ENCODE assay signal across 21 cellular contexts in genomic region chr17:78825696-78826095, GRCh38. TPM values are rescaled to one million over a fixed set of nuclear protein-coding genes. Genes with fewer than 3 reads are reported as not detected.
DNase-seq lines count a peak whose midpoint lies in the region; ATAC-seq, FAIRE-seq and TF ChIP-seq lines count a peak whose summit lies in the region.
"Had no signal": no experiment of that assay in that cellular context is flagged by ENCODE, and none has a peak within 500 bp of the region (broad histone marks: within the 10 kb centered on the region; RNA-seq: fewer than 3 reads in every experiment).

No MANE protein-coding gene starts in this region.

- H3K4me2 ChIP-seq in HepG2 (ENCODE audit: low read depth, low read length): no peak overlapping the region
- H3K4me2 ChIP-seq in trophoblast cell (ENCODE audit: low read length): no peak overlapping the region

- H3K18ac ChIP-seq in trophoblast cell (ENCODE audit: low read length): no peak overlapping the region

- H3K36me3 ChIP-seq in HepG2 (replicated peaks in 1 of 2; ENCODE audit: control insufficient read depth in 1 of 2, insufficient read depth in 2 of 2, low read length in 2 of 2): peaks cover 70 to 93% of the 10 kb centered on the region in 2 experiments
- H3K36me3 ChIP-seq in right lobe of liver: peaks cover 0 to 84% (median 28%) of the 10 kb centered on the region in 4 donors
- peaks cover 49 to 63% of the 10 kb centered on the region in 2 experiments for H3K36me3 ChIP-seq in trophoblast cell (ENCODE audit: control insufficient read depth in 1 of 2, insufficient read depth in 2 of 2, low read length in 2 of 2)

- no peak for FAIRE-seq in HepG2 (lab: Jason Lieb, UNC)
- FAIRE-seq: K562 had no signal

- H3K4me3 ChIP-seq in HepG2 (replicated peaks in 1 of 3; ENCODE audit: insufficient read depth in 1 of 3, low read depth in 2 of 3, low read length in 3 of 3) (no peak overlapping the region), right lobe of liver (no peak overlapping the region), trophoblast cell (ENCODE audit: low read depth, low read length) (no peak overlapping the region)
- H3K4me3 ChIP-seq: HAP-1, K562, mucosa of descending colon, testis had no signal

- ATAC-seq in HepG2 (no peak; the same call in 2 of the 3 replicates), right lobe of liver (no peak), HG03457 (IDR thresholded peaks at IDR 0.05; ENCODE audit: unreplicated experiment) (no peak)
- no peak for ATAC-seq in stimulated activated memory B cell treated with anti-CD40 and anti-IgM and Interleukin-4, amounts not matched to agents 10 μg/mL and 1 μg/mL and 100 μg/mL, for 72 hours
- ATAC-seq: effector memory CD8-positive, alpha-beta T cell; K562; mucosa of descending colon had no signal

- H4K20me1 ChIP-seq in HepG2 (ENCODE audit: insufficient read depth, low read length): peaks cover 6% of the 10 kb centered on the region

- DNase-seq in HepG2 (ENCODE audit: low spot score) (no peak), right lobe of liver (no peak), RWPE1 (ENCODE audit: low spot score) (no peak), chondrocyte (ENCODE audit: low spot score) (no peak), trophoblast cell (no peak), COLO668 (lab: John Stamatoyannopoulos, UW; ENCODE audit: unreplicated experiment) (no peak)
- DNase-seq: Calu3; effector memory CD8-positive, alpha-beta T cell; glutamatergic neuron; mucosa of descending colon; NCI-H187; NCI-H774; occipital lobe; OCI-M1; retina; SIG-M5; testis had no signal

- H3K9me3 Mint-ChIP-seq in chondrocyte (ENCODE audit: low read depth): no peaks in the 10 kb centered on the region
- no peaks in the 10 kb centered on the region for H3K9me3 Mint-ChIP-seq in stimulated activated memory B cell treated with anti-CD40 and anti-IgM and Interleukin-4, amounts not matched to agents 10 μg/mL and 1 μg/mL and 100 μg/mL, for 72 hours
- H3K9me3 Mint-ChIP-seq: effector memory CD8-positive, alpha-beta T cell had no signal

- in situ Hi-C loops in HepG2 (cut with HindIII; ENCODE audit: extremely low pct_ligation_motif_present, low pct_unique_long_range_greater_than_20kb): no loop called here

- H3K27ac ChIP-seq in HepG2 (ENCODE audit: extremely low read length, insufficient read depth, low read length): no peak overlapping the region
- H3K27ac ChIP-seq in right lobe of liver: no peak overlapping the region
- peak overlapping the region; percentile 14; the same call in 1 of the 2 replicates for H3K27ac ChIP-seq in RWPE1
- no peak overlapping the region for H3K27ac ChIP-seq in trophoblast cell (ENCODE audit: low read depth, low read length)
- H3K27ac ChIP-seq: testis had no signal

- peak overlapping the region; percentile 91 for H3K27ac Mint-ChIP-seq in chondrocyte (ENCODE audit: unreplicated experiment)
- H3K27ac Mint-ChIP-seq in stimulated activated memory B cell treated with anti-CD40 and anti-IgM and Interleukin-4, amounts not matched to agents 10 μg/mL and 1 μg/mL and 100 μg/mL, for 72 hours: peak overlapping the region; percentile 45

- 92% methylated on average over 6 of the region's 6 CpGs for WGBS in HepG2 (ENCODE audit: low lambda C conversion rate)
- WGBS in right lobe of liver (ENCODE audit: insufficient coverage, low coverage, low lambda C conversion rate, missing lambda C conversion rate): 91% methylated on average over 5 of the region's 6 CpGs
- WGBS in trophoblast cell (ENCODE audit: extremely low coverage, insufficient coverage, insufficient read length): no CpG with 5 or more reads among the region's 6 CpGs

- H3K27me3 ChIP-seq in HepG2 (ENCODE audit: control insufficient read depth in 1 of 2, insufficient read depth in 2 of 2, low read length in 2 of 2) (no peaks in the 10 kb centered on the region), right lobe of liver (no peaks in the 10 kb centered on the region), trophoblast cell (ENCODE audit: insufficient read depth, low read length) (no peaks in the 10 kb centered on the region)
- H3K27me3 ChIP-seq: testis had no signal

- TF ChIP-seq RAD21 in HepG2 (CRISPR knock-in tag; IDR thresholded peaks at IDR 0.05): no peak

- 0 out of 2 replicates have a peak, but pooled peaks cover 7% of the 10 kb centered on the region for H3K4me1 ChIP-seq in HepG2 (ENCODE audit: insufficient read depth, low read length)
- H3K4me1 ChIP-seq in right lobe of liver: no peaks in the 10 kb centered on the region
- peaks cover 6 to 14% of the 10 kb centered on the region in 2 experiments for H3K4me1 ChIP-seq in trophoblast cell (ENCODE audit: control insufficient read depth in 1 of 2, insufficient read depth in 2 of 2, low read length in 2 of 2)
- H3K4me1 ChIP-seq: HAP-1, testis had no signal

- BruUV-seq in HepG2 (replicated peaks; lab: Mats Ljungman, UMichigan): no TSS peak

- H4K91ac ChIP-seq in trophoblast cell (ENCODE audit: low read depth, low read length): no peak overlapping the region

- H4K12ac ChIP-seq in trophoblast cell (ENCODE audit: low read depth, low read length): no peak overlapping the region

- H3K79me2 ChIP-seq in HepG2 (ENCODE audit: insufficient read depth, low read length) (peaks cover 15% of the 10 kb centered on the region), trophoblast cell (ENCODE audit: control insufficient read depth, insufficient read depth, low read length, poor library complexity) (no peaks in the 10 kb centered on the region)

- H3K9ac ChIP-seq in HepG2 (ENCODE audit: insufficient read depth, low read depth, low read length) (no peak overlapping the region), trophoblast cell (ENCODE audit: low read length) (no peak overlapping the region)

- no peaks in the 10 kb centered on the region for H3K9me3 ChIP-seq in HepG2 (ENCODE audit: low read length)
- no peaks in the 10 kb centered on the region for H3K9me3 ChIP-seq in right lobe of liver
- H3K9me3 ChIP-seq in trophoblast cell (ENCODE audit: insufficient read depth, low read depth, low read length): peaks cover 2% of the 10 kb centered on the region
- H3K9me3 ChIP-seq: HAP-1, mucosa of descending colon, testis had no signal

- no peak overlapping the region for H2BK120ac ChIP-seq in trophoblast cell (ENCODE audit: insufficient read depth, low read length, poor library complexity)

- H3K27me3 Mint-ChIP-seq in chondrocyte (ENCODE audit: low read depth): no peaks in the 10 kb centered on the region
- no peaks in the 10 kb centered on the region for H3K27me3 Mint-ChIP-seq in stimulated activated memory B cell treated with anti-CD40 and anti-IgM and Interleukin-4, amounts not matched to agents 10 μg/mL and 1 μg/mL and 100 μg/mL, for 72 hours
- H3K27me3 Mint-ChIP-seq: effector memory CD8-positive, alpha-beta T cell had no signal

- no peak overlapping the region for H3K14ac ChIP-seq in trophoblast cell (ENCODE audit: low read length)

- H3K36me3 Mint-ChIP-seq in chondrocyte (ENCODE audit: low read depth): peaks cover 42% of the 10 kb centered on the region
- H3K36me3 Mint-ChIP-seq in stimulated activated memory B cell treated with anti-CD40 and anti-IgM and Interleukin-4, amounts not matched to agents 10 μg/mL and 1 μg/mL and 100 μg/mL, for 72 hours: peaks cover 81% of the 10 kb centered on the region

- no peak overlapping the region for H2AK5ac ChIP-seq in trophoblast cell (ENCODE audit: low read length)

- no peak for TF ChIP-seq CTCF in HepG2 (CRISPR knock-in tag; IDR thresholded peaks at IDR 0.05)
- no peak for TF ChIP-seq CTCF in right lobe of liver (IDR thresholded peaks at IDR 0.05)
- no peak for TF ChIP-seq CTCF in RWPE1 (conservative IDR thresholded peaks at IDR 0.05; ENCODE audit: low read depth)
- TF ChIP-seq CTCF in chondrocyte (IDR thresholded peaks at IDR 0.05): no peak

- TF ChIP-seq POLR2A in HepG2 (IDR thresholded peaks at IDR 0.05; ENCODE audit: insufficient read depth in 1 of 2, low read depth in 2 of 2, low read length in 2 of 2) (no peak; a peak in 1 of 4 replicates), right lobe of liver (IDR thresholded peaks at IDR 0.05) (no peak)

- H3K4ac ChIP-seq in trophoblast cell (ENCODE audit: low read depth, low read length): no peak overlapping the region

- no peaks in the 10 kb centered on the region for H3K79me1 ChIP-seq in trophoblast cell (ENCODE audit: low read length)

- TF ChIP-seq EP300 in HepG2 (IDR thresholded peaks at IDR 0.05; ENCODE audit: low read depth in 2 of 2, low read length in 2 of 2) (no peak), HepG2 (CRISPR knock-in tag; IDR thresholded peaks at IDR 0.05; ENCODE audit: borderline replicate concordance) (no peak)

- H4K8ac ChIP-seq in trophoblast cell (ENCODE audit: low read depth, low read length): no peak overlapping the region

- POLR2A ChIA-PET in HepG2 (lab: Yijun Ruan, JAX) (no interaction called here), RWPE1 (lab: Yijun Ruan, JAX; ENCODE audit: low non-redundant PET) (no interaction called here)

- H2BK12ac ChIP-seq in trophoblast cell (ENCODE audit: low read length): no peak overlapping the region

- CTCF ChIA-PET in HepG2 (lab: Yijun Ruan, JAX; ENCODE audit: low intra/inter-chr PET ratio, low total read pairs): no interaction called here
- CTCF ChIA-PET in RWPE1 (lab: Yijun Ruan, JAX): interaction anchor here (0.7 kb wide), 1 partner anchor 153 kb away, joined by 4 read pairs; no protein-coding TSS in a partner anchor

- peaks cover 32% of the 10 kb centered on the region for H3K4me1 Mint-ChIP-seq in chondrocyte (ENCODE audit: low read depth)
- peaks cover 29% of the 10 kb centered on the region for H3K4me1 Mint-ChIP-seq in stimulated activated memory B cell treated with anti-CD40 and anti-IgM and Interleukin-4, amounts not matched to agents 10 μg/mL and 1 μg/mL and 100 μg/mL, for 72 hours

- H2BK5ac ChIP-seq in trophoblast cell (ENCODE audit: low read depth, low read length, poor library complexity): no peak overlapping the region

- H2AFZ ChIP-seq in HepG2 (ENCODE audit: low read length) (no peak overlapping the region), trophoblast cell (ENCODE audit: insufficient read depth, low read length, poor library complexity) (no peak overlapping the region)

- intact Hi-C loops in HepG2 (cut with micrococcal nuclease; ENCODE audit: unreplicated experiment): loop anchor here (5.0 kb wide), 1 partner anchor 33 kb away; no protein-coding TSS in a partner anchor
- intact Hi-C loops in right lobe of liver (cut with DNase I): no loop called here

- no peak overlapping the region for H3K23ac ChIP-seq in trophoblast cell (ENCODE audit: low read length)

- H3K4me3 Mint-ChIP-seq in chondrocyte (ENCODE audit: unreplicated experiment): no peak overlapping the region
- no peak overlapping the region for H3K4me3 Mint-ChIP-seq in stimulated activated memory B cell treated with anti-CD40 and anti-IgM and Interleukin-4, amounts not matched to agents 10 μg/mL and 1 μg/mL and 100 μg/mL, for 72 hours
- H3K4me3 Mint-ChIP-seq: effector memory CD8-positive, alpha-beta T cell had no signal

RNA-seq across cellular contexts. Expression of gene USP36, which starts 14.9 kb away (rescaled TPM):
- total RNA-seq in HepG2 (2016; rRNA removed; fragmentation: Illumina TruSeq; extraction: Trizol): 29.6 and 30.7 TPM in 2 replicates
- 17.6 and 21.4 TPM in 2 replicates for total RNA-seq in HepG2 (2016; cell fraction: cytosol; rRNA removed; fragmentation: Illumina TruSeq; extraction: Trizol; ENCODE audit: low read depth)
- 29.5 and 30.6 TPM in 2 replicates for total RNA-seq in HepG2 (2016; cell fraction: insoluble cytoplasmic fraction; rRNA removed; fragmentation: Illumina TruSeq; extraction: Trizol)
- total RNA-seq in HepG2 (2016; cell fraction: membrane; rRNA removed; fragmentation: Illumina TruSeq; extraction: Trizol): 23.9 and 28.0 TPM in 2 replicates
- 45.6 and 50.9 TPM in 2 replicates for total RNA-seq in HepG2 (2016; cell fraction: nucleus; rRNA removed; fragmentation: Illumina TruSeq; extraction: Trizol)
- polyA plus RNA-seq in HepG2 (2011; rRNA removed): 45.9 and 49.4 TPM in 2 replicates
- 22.4 and 27.2 TPM in 2 replicates for polyA plus RNA-seq in HepG2 (2011; cell fraction: cytosol; rRNA removed)
- polyA plus RNA-seq in HepG2 (2011; cell fraction: nucleus; rRNA removed): 148 and 160 TPM in 2 replicates
- 49.1 and 55.7 TPM in 2 replicates for polyA plus RNA-seq in HepG2 (2012)
- 1.6 and 2.3 TPM in 2 replicates for polyA plus RNA-seq in HepG2 (2016; cell fraction: cytosol; fragmentation: Illumina TruSeq; extraction: Trizol; ENCODE audit: low read depth)
- polyA plus RNA-seq in HepG2 (2016; cell fraction: insoluble cytoplasmic fraction; fragmentation: Illumina TruSeq; extraction: Trizol; ENCODE audit: low read depth): 22.1 and 28.5 TPM in 2 replicates
- polyA plus RNA-seq in HepG2 (2016; cell fraction: membrane; fragmentation: Illumina TruSeq; extraction: Trizol; ENCODE audit: low read depth): 6.8 and 7.2 TPM in 2 replicates
- polyA plus RNA-seq in HepG2 (2016; cell fraction: nucleus; fragmentation: Illumina TruSeq; extraction: Trizol; ENCODE audit: insufficient read depth, low read depth): 90.2 and 93.2 TPM in 2 replicates
- polyA minus RNA-seq in HepG2 (2011; rRNA and poly(A)+ RNA removed; ENCODE audit: low replicate concordance): 82.7 and 86.0 TPM in 2 replicates
- 18.0 and 21.4 TPM in 2 replicates for polyA minus RNA-seq in HepG2 (2011; cell fraction: cytosol; rRNA and poly(A)+ RNA removed)
- 71.6 and 79.7 TPM in 2 replicates for polyA minus RNA-seq in HepG2 (2011; cell fraction: nucleus; rRNA and poly(A)+ RNA removed)
- 10 to 100 TPM; 12.7 to 27.8 (median 18.7) TPM for total RNA-seq in right lobe of liver
- total RNA-seq in chondrocyte: 45.1 to 51.2 TPM (median 49.6 TPM) in 3 replicates
- 21.5 and 22.0 TPM in 2 replicates for polyA plus RNA-seq in trophoblast cell (2013)

RNA-seq across cellular contexts. Expression of gene CYTH1, which starts 43.6 kb away (rescaled TPM):
- total RNA-seq in HepG2 (2016; rRNA removed; fragmentation: Illumina TruSeq; extraction: Trizol) (20.1 and 21.3 TPM in 2 replicates), right lobe of liver (10 to 100 TPM; 14.8 to 46.2 (median 28.8) TPM), chondrocyte (79.2 to 155 TPM (median 80.8 TPM) in 3 replicates)
- total RNA-seq in HepG2 (2016; cell fraction: cytosol; rRNA removed; fragmentation: Illumina TruSeq; extraction: Trizol; ENCODE audit: low read depth): 4.6 and 4.8 TPM in 2 replicates
- 20.2 and 20.6 TPM in 2 replicates for total RNA-seq in HepG2 (2016; cell fraction: insoluble cytoplasmic fraction; rRNA removed; fragmentation: Illumina TruSeq; extraction: Trizol)
- total RNA-seq in HepG2 (2016; cell fraction: membrane; rRNA removed; fragmentation: Illumina TruSeq; extraction: Trizol): 12.9 and 13.2 TPM in 2 replicates
- total RNA-seq in HepG2 (2016; cell fraction: nucleus; rRNA removed; fragmentation: Illumina TruSeq; extraction: Trizol): 21.3 and 24.7 TPM in 2 replicates
- 48.9 and 66.5 TPM in 2 replicates for polyA plus RNA-seq in HepG2 (2011; rRNA removed)
- 36.2 and 36.3 TPM in 2 replicates for polyA plus RNA-seq in HepG2 (2011; cell fraction: cytosol; rRNA removed)
- polyA plus RNA-seq in HepG2 (2011; cell fraction: nucleus; rRNA removed): 233 and 263 TPM in 2 replicates
- polyA plus RNA-seq in HepG2 (2012): 33.2 and 38.1 TPM in 2 replicates
- polyA plus RNA-seq in HepG2 (2016; cell fraction: cytosol; fragmentation: Illumina TruSeq; extraction: Trizol; ENCODE audit: low read depth): 2.0 TPM in 2 replicates
- polyA plus RNA-seq in HepG2 (2016; cell fraction: insoluble cytoplasmic fraction; fragmentation: Illumina TruSeq; extraction: Trizol; ENCODE audit: low read depth): 22.9 and 27.1 TPM in 2 replicates
- polyA plus RNA-seq in HepG2 (2016; cell fraction: membrane; fragmentation: Illumina TruSeq; extraction: Trizol; ENCODE audit: low read depth): 7.5 and 8.2 TPM in 2 replicates
- polyA plus RNA-seq in HepG2 (2016; cell fraction: nucleus; fragmentation: Illumina TruSeq; extraction: Trizol; ENCODE audit: insufficient read depth, low read depth): 48.3 and 49.0 TPM in 2 replicates
- polyA minus RNA-seq in HepG2 (2011; rRNA and poly(A)+ RNA removed; ENCODE audit: low replicate concordance): 20.1 and 43.0 TPM in 2 replicates
- polyA minus RNA-seq in HepG2 (2011; cell fraction: cytosol; rRNA and poly(A)+ RNA removed): 16.4 and 17.8 TPM in 2 replicates
- 66.4 and 72.6 TPM in 2 replicates for polyA minus RNA-seq in HepG2 (2011; cell fraction: nucleus; rRNA and poly(A)+ RNA removed)
- 16.7 and 17.1 TPM in 2 replicates for polyA plus RNA-seq in trophoblast cell (2013)
